In genomic region chr5:114101153-114101552, GRCh38 we compare ENCODE assay signal across 8 cellular contexts.
DNase-seq lines count a peak whose midpoint lies in the region; ATAC-seq and TF ChIP-seq lines count a peak whose summit lies in the region.

No MANE protein-coding gene starts in this region.

- no peaks in the 10 kb centered on the region for H3K4me1 ChIP-seq in left lung

- H3K27me3 ChIP-seq in AG04450 (ENCODE audit: control insufficient read depth, insufficient read depth, low read length), result no peaks in the 10 kb centered on the region
- no peaks in the 10 kb centered on the region for H3K27me3 ChIP-seq in left lung

- H3K36me3 ChIP-seq in left lung, result no peaks in the 10 kb centered on the region

- CTCF ChIA-PET in AG04450 (lab: Charles Lee), result interaction anchor here (0.6 to 3.7 kb wide), 25 partner anchors 11 to 1732 kb away, joined by 3 to 60 read pairs (median 4); no protein-coding TSS in a partner anchor

- H3K27ac ChIP-seq in AG04450 (ENCODE audit: low read depth, low read length) (no peak overlapping the region), left lung (no peak overlapping the region)

- peak; percentile 69 for ATAC-seq in GM18505 (IDR thresholded peaks at IDR 0.05; ENCODE audit: unreplicated experiment)
- ATAC-seq in left lung, result peak; percentile 81

- DNase-seq in AG04450 (ENCODE audit: low read depth, low spot score) (peak; percentile 20), HS-5 (ENCODE audit: low read depth) (peak; percentile 9), amniotic epithelial cell (ENCODE audit: low read depth) (peak; percentile 71), left lung (no peak), T-helper 1 cell (no peak), NCI-H2227 treated with DMSO at 0.1 percent for 48 hours (lab: John Stamatoyannopoulos, UW) (no peak)
- DNase-seq in activated CD8-positive, alpha-beta memory T cell treated with anti-CD3 and anti-CD28 coated beads, Interleukin-2, amount 50 U/mL, for 4 hours, result no peak

- POLR2A ChIA-PET in AG04450 (lab: Yijun Ruan, JAX), result no interaction called here

- intact Hi-C loops in left lung (cut with DNase I), result no loop called here

- H3K9me3 ChIP-seq in AG04450 (ENCODE audit: control insufficient read depth, insufficient read depth, low read length) (no peaks in the 10 kb centered on the region), left lung (no peaks in the 10 kb centered on the region)

- TF ChIP-seq CTCF in AG04450 (IDR thresholded peaks at IDR 0.05; ENCODE audit: low read depth, low read length), result peak; percentile 72
- TF ChIP-seq CTCF in left lung (IDR thresholded peaks at IDR 0.05), result peak; percentile 52 to 53

- no peak overlapping the region for H3K4me3 ChIP-seq in AG04450 (ENCODE audit: low read depth, low read length)
- H3K4me3 ChIP-seq in left lung, result no peak overlapping the region

- no peak for TF ChIP-seq POLR2A in GM18505 (IDR thresholded peaks at IDR 0.05; ENCODE audit: borderline replicate concordance, extremely low read depth, insufficient read depth, insufficient read length)

Comparison
In these comparisons a context has a peak if more than half of its experiments do, and no peak if none do; other contexts are left out.
1. DNase-seq: peak in AG04450 (single experiment), HS-5 (single experiment) and amniotic epithelial cell (single experiment); none in left lung (0 of 2), T-helper 1 cell (0 of 5), activated CD8-positive, alpha-beta memory T cell treated with anti-CD3 and anti-CD28 coated beads, Interleukin-2, amount 50 U/mL, for 4 hours (single experiment) and NCI-H2227 treated with DMSO at 0.1 percent for 48 hours (single experiment).